ENCODE assay signal across 8 cellular contexts in genomic region chr6:149840345-149841075, GRCh38. TPM values are rescaled to one million over a fixed set of nuclear protein-coding genes. Genes with fewer than 3 reads are reported as not detected.
A peak's percentile ranks its signal among the peaks of the same experiment; 100 is the strongest.
DNase-seq lines count a peak whose midpoint lies in the region; ATAC-seq and TF ChIP-seq lines count a peak whose summit lies in the region.

No MANE protein-coding gene starts in this region.

- H3K27me3 ChIP-seq in dorsolateral prefrontal cortex (no peaks in the 10 kb centered on the region), transverse colon (no peaks in the 10 kb centered on the region)

- H3K4me1 ChIP-seq in transverse colon: peaks cover 0 to 12% (median 8%) of the 10 kb centered on the region in 4 donors

- no peaks in the 10 kb centered on the region for H3K36me3 ChIP-seq in transverse colon

- in situ Hi-C loops in transverse colon (cut with MboI; ENCODE audit: low pct_ligation_motif_present in 1 of 4, low pct_unique_long_range_greater_than_20kb in 1 of 4, low sequenced_read_pairs in 3 of 4): loop anchor here (5.0 to 25.0 kb wide), 3 partner anchors 82 to 172 kb away; partner anchors contain the start of gene RAET1G (in 2 of the 4)

- no peaks in the 10 kb centered on the region for H3K9me3 ChIP-seq in transverse colon

- H3K27ac ChIP-seq in dorsolateral prefrontal cortex: peak overlapping the region in 47 of 59 donors; percentile 2 to 85 (median 51)
- peak overlapping the region in 2 of 4 donors; percentile 36 to 47 for H3K27ac ChIP-seq in transverse colon

- intact Hi-C loops in dorsolateral prefrontal cortex (cut with DNase I): loop anchor here in 1 of 2 donors (2.0 to 5.0 kb wide), 2 partner anchors 24 to 167 kb away; partner anchors contain the start of gene LRP11
- intact Hi-C loops in transverse colon (cut with DNase I; ENCODE audit: low total_unique reads): no loop called here

- peak; percentile 54 for TF ChIP-seq CTCF in AG09309 (IDR thresholded peaks at IDR 0.05; ENCODE audit: control insufficient read depth, insufficient read depth, low read depth, low read length, missing control alignments)
- peak in 53 of 56 donors; percentile 20 to 76 (median 56) for TF ChIP-seq CTCF in dorsolateral prefrontal cortex (IDR thresholded peaks at IDR 0.05 in 54 of 56, conservative IDR thresholded peaks at IDR 0.05 in 2 of 56; ENCODE audit: low read depth in 1 of 56, partially characterized antibody in 56 of 56)
- peak; percentile 31 to 66 (median 45) for TF ChIP-seq CTCF in transverse colon (IDR thresholded peaks at IDR 0.05)

- no peak for TF ChIP-seq EP300 in transverse colon (IDR thresholded peaks at IDR 0.05; ENCODE audit: low read depth)

- 36 to 60% methylated on average over 1 to 8 of the region's 8 CpGs for WGBS in transverse colon (ENCODE audit: low coverage in 1 of 2), 2 donors

- ATAC-seq in GM21786 (IDR thresholded peaks at IDR 0.05; ENCODE audit: unreplicated experiment) (peak; percentile 53), HG02973 (IDR thresholded peaks at IDR 0.05; ENCODE audit: unreplicated experiment) (no peak)

- DNase-seq in AG09309 (ENCODE audit: low read depth) (no peak), NCI-H2196 treated with DMSO at 0.1 percent for 48 hours (lab: John Stamatoyannopoulos, UW; ENCODE audit: unreplicated experiment) (peak; percentile 97), dorsolateral prefrontal cortex (peak in 8 of 10 donors; percentile 40 to 79 (median 61)), medulla oblongata (ENCODE audit: extremely low spot score) (peak; percentile 41), transverse colon (peak; percentile 76)
- peak; percentile 36 for DNase-seq in activated CD4-positive, alpha-beta T cell treated with anti-CD3 and anti-CD28 coated beads, Interleukin-2, amount 50 U/mL, for 1 hour

- no peak overlapping the region for H3K4me3 ChIP-seq in AG09309 (ENCODE audit: control insufficient read depth, low read depth, low read length)
- H3K4me3 ChIP-seq in dorsolateral prefrontal cortex: no peak overlapping the region
- no peak overlapping the region for H3K4me3 ChIP-seq in transverse colon

- no peak for TF ChIP-seq POLR2A in transverse colon (IDR thresholded peaks at IDR 0.05)

RNA-seq across cellular contexts. Expression of gene LRP11, which starts 23.6 kb away (rescaled TPM):
- total RNA-seq in dorsolateral prefrontal cortex: 10 to 100 TPM; 36.7 to 71.1 (median 58.3) TPM
- 10 to 100 TPM in 3 of 4 donors, 1 to 10 TPM in 1; 2.2 to 50.5 (median 21.2) TPM for total RNA-seq in transverse colon

RNA-seq across cellular contexts. Expression of gene RAET1E, which starts 57.4 kb away (rescaled TPM):
- 1 to 10 TPM in 2 of 120 experiments, under 1 TPM in 21, not detected in 97; 0.21 to 1.4 (median 0.52) TPM for total RNA-seq in dorsolateral prefrontal cortex
- not detected for total RNA-seq in transverse colon
